ENCODE assay signal across 9 cellular contexts in the genomic region with DNA sequence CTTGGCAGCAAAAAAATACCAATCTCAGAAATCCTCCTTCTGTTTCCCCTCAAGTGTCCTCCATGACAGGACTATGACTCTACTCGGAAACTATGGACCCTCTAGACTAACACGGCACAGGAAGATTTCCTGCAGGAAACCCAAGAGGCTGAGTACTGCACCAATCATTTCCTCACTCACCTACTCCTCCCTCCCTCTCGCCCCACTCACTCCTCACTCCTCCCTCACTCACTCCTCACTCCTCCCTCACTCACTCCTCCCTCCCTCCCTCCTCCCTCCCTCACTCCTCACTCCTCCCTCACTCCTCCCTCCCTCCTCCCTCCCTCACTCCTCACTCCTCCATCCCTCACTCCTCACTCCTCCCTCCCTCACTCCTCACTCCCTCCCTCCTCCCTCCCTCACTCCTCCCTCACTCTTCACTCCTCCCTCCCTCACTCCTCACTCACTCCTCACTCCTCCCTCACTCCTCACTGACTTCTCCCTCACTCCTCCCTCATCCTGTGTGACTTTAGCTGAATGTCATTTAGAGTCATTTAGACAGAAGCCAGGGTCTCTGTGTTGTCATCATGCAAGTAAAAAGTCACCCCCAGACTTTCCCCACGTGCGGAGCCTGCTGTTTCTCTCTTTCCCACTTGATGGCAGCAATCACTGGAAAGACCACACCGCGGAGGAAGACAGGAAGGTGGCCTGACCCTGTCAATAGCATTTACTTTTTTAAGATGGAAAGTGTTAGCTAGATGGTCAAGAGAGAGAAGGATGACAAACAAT.
DNase-seq lines count a peak whose midpoint lies in the region; ATAC-seq and TF ChIP-seq lines count a peak whose summit lies in the region.
"Had no signal": no experiment of that assay in that cellular context is flagged by ENCODE, and none has a peak within 500 bp of the region (broad histone marks: within the 10 kb centered on the region; RNA-seq: fewer than 3 reads in every experiment).

No MANE protein-coding gene starts in this region.

- DNase-seq in AG04449 (ENCODE audit: low read depth, low spot score) (no peak), iris pigment epithelial cell (ENCODE audit: low read depth) (peak; percentile 59), NCI-H2196 (lab: John Stamatoyannopoulos, UW; ENCODE audit: unreplicated experiment) (no peak), D341Med (ENCODE audit: low spot score) (no peak), NOMO-1 treated with DMSO at 0.1 percent for 48 hours (lab: John Stamatoyannopoulos, UW; ENCODE audit: unreplicated experiment) (no peak)
- DNase-seq: activated naive CD8-positive, alpha-beta T cell treated with anti-CD3 and anti-CD28 coated beads, Interleukin-2, amount 10 ng/mL, durations not matched to agents 7 days and 5 days had no signal

- ATAC-seq in GM18907 (IDR thresholded peaks at IDR 0.05; ENCODE audit: unreplicated experiment) (peak; percentile 62), HG02970 (IDR thresholded peaks at IDR 0.05; ENCODE audit: low FRiP score, unreplicated experiment) (no peak)

- H3K4me3 ChIP-seq in AG04449 (ENCODE audit: low read depth, low read length) (no peak overlapping the region), WI38 (ENCODE audit: low read depth, low read length) (no peak overlapping the region)

- POLR2A ChIA-PET in AG04449 (lab: Yijun Ruan, JAX) = no interaction called here

- peak; percentile 79 for TF ChIP-seq CTCF in AG04449 (IDR thresholded peaks at IDR 0.05; ENCODE audit: insufficient read depth, low read length, missing control alignments)
- peak; percentile 50; the same call in 1 of the 2 replicates for TF ChIP-seq CTCF in WI38 (IDR thresholded peaks at IDR 0.05; ENCODE audit: low read depth, low read length)

- CTCF ChIA-PET in AG04449 (lab: Yijun Ruan, JAX) = interaction anchor here (0.6 to 11.4 kb wide), 31 partner anchors 7 to 454 kb away, joined by 3 to 415 read pairs (median 4); no protein-coding TSS in a partner anchor
